Comparison of ENCODE assay signal across 14 cellular contexts in genomic region chr1:244314921-244315544, GRCh38.
"Had no signal": no experiment of that assay in that cellular context is flagged by ENCODE, and none has a peak within 500 bp of the region (broad histone marks: within the 10 kb centered on the region; RNA-seq: fewer than 3 reads in every experiment).

No MANE protein-coding gene starts in this region.

- H3K27me3 ChIP-seq: body of pancreas, pancreas had no signal

- ATAC-seq: body of pancreas, pancreas had no signal

- FAIRE-seq: pancreas, urothelium cell line had no signal

- H3K36me3 ChIP-seq: pancreas had no signal

- DNase-seq: activated CD4-positive, alpha-beta T cell treated with anti-CD3 and anti-CD28 coated beads for 4 hours; activated naive CD4-positive, alpha-beta T cell treated with anti-CD3 and anti-CD28 coated beads, Interleukin-2, amount 50 U/mL, for 16 hours; activated T-cell treated with anti-CD3 and anti-CD28 coated beads for 4 hours; body of pancreas; central memory CD4-positive, alpha-beta T cell; effector memory CD4-positive, alpha-beta T cell; erythroblast; mammary epithelial cell; pancreas; stimulated activated CD4-positive, alpha-beta T cell treated with anti-CD3 and anti-CD28 coated beads, Interleukin-4, amount 100 ng/mL, for 4 hours; T1000 had no signal

- H3K4me3 ChIP-seq: body of pancreas, coronary artery, pancreas, skin epidermis had no signal

- H3K9me3 ChIP-seq: body of pancreas, pancreas had no signal

- H3K4me1 ChIP-seq: body of pancreas, pancreas had no signal

- H3K27ac ChIP-seq: body of pancreas, coronary artery, pancreas had no signal
